ENCODE assay signal across 1 cellular context in genomic region chr5:1005362-1005851, GRCh38.
TF ChIP-seq lines count a peak whose summit lies in the region.

No MANE protein-coding gene starts in this region.

TF ChIP-seq in GM23338, 12 proteins besides CTCF, POLR2A, EP300 and RAD21 (continued from another document):
- TF ChIP-seq EZH2 (IDR thresholded peaks at IDR 0.05; ENCODE audit: low read depth, unreplicated experiment), result no peak
- TF ChIP-seq ETS1 (IDR thresholded peaks at IDR 0.05), result no peak
- TF ChIP-seq ZNF331 (CRISPR knock-in tag; IDR thresholded peaks at IDR 0.05; ENCODE audit: low read depth), result no peak
- TF ChIP-seq REST (IDR thresholded peaks at IDR 0.05; ENCODE audit: unreplicated experiment), result no peak
